26 cellular contexts compared by ENCODE assay signal in the genomic region with DNA sequence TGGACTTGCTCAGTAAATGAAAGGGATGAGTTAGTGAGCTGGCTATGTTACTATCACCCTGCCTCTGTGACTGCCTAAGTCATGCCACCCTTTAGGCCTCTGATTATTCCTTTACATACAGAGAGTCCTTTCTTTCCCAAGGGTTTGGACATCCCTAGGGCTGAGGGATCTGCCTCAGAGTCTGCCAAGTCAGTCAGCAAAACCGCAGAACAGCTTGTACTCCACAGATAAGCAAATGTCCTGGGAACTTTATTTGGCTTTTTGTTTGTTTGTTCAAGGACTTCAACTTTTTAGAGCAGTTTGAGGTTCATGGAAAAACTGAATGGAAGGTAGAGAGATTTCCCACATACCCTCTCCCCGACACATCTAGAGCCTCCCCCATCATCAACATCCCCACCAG.
DNase-seq lines count a peak whose midpoint lies in the region; ATAC-seq and TF ChIP-seq lines count a peak whose summit lies in the region.
"Had no signal": no experiment of that assay in that cellular context is flagged by ENCODE, and none has a peak within 500 bp of the region (broad histone marks: within the 10 kb centered on the region; RNA-seq: fewer than 3 reads in every experiment).

No MANE protein-coding gene starts in this region.

- H3K27me3 ChIP-seq in mesendoderm (ENCODE audit: insufficient read depth, low read length, poor library complexity): no peaks in the 10 kb centered on the region
- H3K27me3 ChIP-seq: ascending aorta, gastroesophageal sphincter, neural progenitor cell, stomach, upper lobe of left lung had no signal

- H3K79me2 ChIP-seq in mesendoderm (ENCODE audit: control insufficient read depth, insufficient read depth, low read length): no peaks in the 10 kb centered on the region

- H3K56ac ChIP-seq in mesendoderm (ENCODE audit: low read length): no peak overlapping the region

- WGBS in mesendoderm (ENCODE audit: extremely low coverage, insufficient coverage, low lambda C conversion rate): no CpG with 5 or more reads among the region's 2 CpGs

- no peaks in the 10 kb centered on the region for H3K4me1 ChIP-seq in mesendoderm (ENCODE audit: control insufficient read depth, low read depth, low read length)
- H3K4me1 ChIP-seq: ascending aorta, neural progenitor cell, stomach, upper lobe of left lung had no signal

- H2AK5ac ChIP-seq in mesendoderm (ENCODE audit: low read length): no peak overlapping the region

- H3K27ac ChIP-seq in mesendoderm (ENCODE audit: low read depth, low read length): no peak overlapping the region
- H3K27ac ChIP-seq: ascending aorta, gastroesophageal sphincter, neural progenitor cell, RWPE1, stomach, upper lobe of left lung had no signal

- H2BK5ac ChIP-seq in mesendoderm (ENCODE audit: low read length): no peak overlapping the region

- H4K5ac ChIP-seq in mesendoderm (ENCODE audit: low read length): no peak overlapping the region

- H3K9ac ChIP-seq in mesendoderm (ENCODE audit: low read length): no peak overlapping the region
- H3K9ac ChIP-seq: neural progenitor cell had no signal

- H3K4ac ChIP-seq in mesendoderm (ENCODE audit: low read depth, low read length): no peak overlapping the region

- ATAC-seq in left lobe of liver (peak; percentile 58), GM19328 (IDR thresholded peaks at IDR 0.05; ENCODE audit: unreplicated experiment) (no peak), HG02885 (IDR thresholded peaks at IDR 0.05; ENCODE audit: poor library complexity, unreplicated experiment) (no peak)
- ATAC-seq: activated T-cell treated with anti-CD3 and anti-CD28 coated beads, Interleukin-2, amount 50 U/mL, for 72 hours; gastroesophageal sphincter; left colon had no signal

- no peaks in the 10 kb centered on the region for H3K79me1 ChIP-seq in mesendoderm (ENCODE audit: low read length)

- H2BK15ac ChIP-seq in mesendoderm (replicated peaks; ENCODE audit: low read depth): no peak overlapping the region

- H3K4me3 ChIP-seq in fibroblast of pulmonary artery (replicated peaks; ENCODE audit: low read depth, low read length) (no peak overlapping the region), mesendoderm (ENCODE audit: low read length) (no peak overlapping the region)
- H3K4me3 ChIP-seq: ascending aorta, gastroesophageal sphincter, neural progenitor cell, stomach, upper lobe of left lung had no signal

- no peak overlapping the region for H3K23ac ChIP-seq in mesendoderm (ENCODE audit: low read length)

- no peak for TF ChIP-seq CTCF in fibroblast of pulmonary artery (IDR thresholded peaks at IDR 0.05; ENCODE audit: low read length, missing control alignments)

- no peak overlapping the region for H3K18ac ChIP-seq in mesendoderm (ENCODE audit: low read length)

- no peaks in the 10 kb centered on the region for H3K36me3 ChIP-seq in mesendoderm (ENCODE audit: control insufficient read depth, insufficient read depth, low read length)
- H3K36me3 ChIP-seq: ascending aorta, gastroesophageal sphincter, neural progenitor cell, stomach, upper lobe of left lung had no signal

- no peak overlapping the region for H4K8ac ChIP-seq in mesendoderm (ENCODE audit: low read depth, low read length)

- no peak overlapping the region for H2BK120ac ChIP-seq in mesendoderm (ENCODE audit: low read depth, low read length)

- DNase-seq in LHCN-M2 (ENCODE audit: low read depth): peak; percentile 85
- DNase-seq in astrocyte of the hippocampus (ENCODE audit: low read depth, low spot score): peak; percentile 36
- peak; percentile 67 for DNase-seq in fibroblast of pulmonary artery (ENCODE audit: low read depth)
- no peak for DNase-seq in left lobe of liver (ENCODE audit: low spot score)
- no peak for DNase-seq in mesendoderm
- DNase-seq in NCI-H187 (lab: John Stamatoyannopoulos, UW): no peak
- DNase-seq: activated naive CD4-positive, alpha-beta T cell treated with anti-CD3 and anti-CD28 coated beads, Interleukin-2, amount 50 U/mL, for 16 hours; activated T-cell treated with anti-CD3 and anti-CD28 coated beads, Interleukin-2, amount 50 U/mL, for 72 hours; CD4-positive, alpha-beta memory T cell; cortex of kidney; DMS53; left colon; NCI-H1417; NCI-H2107; NCI-H510A treated with DMSO at 0.1 percent for 48 hours; NK-92 treated with Interleukin-12 subunit alpha and Interleukin-12 subunit beta, amount 100 ng/mL, for 24 hours; small intestine; stimulated activated CD4-positive, alpha-beta T cell treated with anti-CD3 and anti-CD28 coated beads, Interleukin-4, amount 100 ng/mL, for 1 hour; stomach; upper lobe of left lung had no signal

- H3K4me2 ChIP-seq in mesendoderm (ENCODE audit: low read length): no peak overlapping the region
- H3K4me2 ChIP-seq: neural progenitor cell had no signal

Comparison
In these comparisons a context has a peak if more than half of its experiments do, and no peak if none do; other contexts are left out.
1. DNase-seq: peak in LHCN-M2 (single experiment), astrocyte of the hippocampus (single experiment) and fibroblast of pulmonary artery (single experiment); none in left lobe of liver (single experiment), mesendoderm (single experiment) and NCI-H187 (0 of 2).